Comparison of ENCODE assay signal across 9 cellular contexts in genomic region chr9:129568560-129569505, GRCh38. TPM values are rescaled to one million over a fixed set of nuclear protein-coding genes. Genes with fewer than 3 reads are reported as not detected.
DNase-seq lines count a peak whose midpoint lies in the region; ATAC-seq and TF ChIP-seq lines count a peak whose summit lies in the region.
"Had no signal": no experiment of that assay in that cellular context is flagged by ENCODE, and none has a peak within 500 bp of the region (broad histone marks: within the 10 kb centered on the region; RNA-seq: fewer than 3 reads in every experiment).

No MANE protein-coding gene starts in this region.

- POLR2A ChIA-PET in activated CD4-positive, alpha-beta memory T cell treated with anti-CD3 and anti-CD28 coated beads for 36 hours (lab: Charles Lee): no interaction called here

- no peaks in the 10 kb centered on the region for H3K36me3 Mint-ChIP-seq in activated CD4-positive, alpha-beta memory T cell treated with anti-CD3 and anti-CD28 coated beads for 36 hours
- peaks cover 3% of the 10 kb centered on the region for H3K36me3 Mint-ChIP-seq in nephron progenitor cell (ENCODE audit: low read depth)

- no peak for ATAC-seq in HG02763 (IDR thresholded peaks at IDR 0.05; ENCODE audit: unreplicated experiment)
- no peak for ATAC-seq in HG02970 (IDR thresholded peaks at IDR 0.05; ENCODE audit: low FRiP score, unreplicated experiment)

- DNase-seq in NCI-H2196 (lab: John Stamatoyannopoulos, UW; ENCODE audit: unreplicated experiment) (peak; percentile 21), NCI-H2196 treated with DMSO at 0.1 percent for 48 hours (lab: John Stamatoyannopoulos, UW; ENCODE audit: unreplicated experiment) (no peak), fibroblast of pulmonary artery (ENCODE audit: low read depth) (no peak), nephron progenitor cell (peak; percentile 79), NCI-H187 treated with DMSO at 0.1 percent for 48 hours (lab: John Stamatoyannopoulos, UW) (no peak)
- DNase-seq in activated CD4-positive, alpha-beta memory T cell treated with anti-CD3 and anti-CD28 coated beads for 36 hours: no peak
- DNase-seq: DND-41 had no signal

- CTCF ChIA-PET in activated CD4-positive, alpha-beta memory T cell treated with anti-CD3 and anti-CD28 coated beads for 36 hours (lab: Charles Lee): interaction anchor here (1.6 kb wide), 1 partner anchor 10 kb away, joined by 3 read pairs; no protein-coding TSS in a partner anchor

- peaks cover 20% of the 10 kb centered on the region for H3K27me3 Mint-ChIP-seq in activated CD4-positive, alpha-beta memory T cell treated with anti-CD3 and anti-CD28 coated beads for 36 hours
- H3K27me3 Mint-ChIP-seq in nephron progenitor cell (ENCODE audit: low read depth, poor library complexity): peaks cover 7% of the 10 kb centered on the region

- intact Hi-C loops in activated CD4-positive, alpha-beta memory T cell treated with anti-CD3 and anti-CD28 coated beads for 36 hours (cut with micrococcal nuclease): no loop called here

- H3K4me3 Mint-ChIP-seq in activated CD4-positive, alpha-beta memory T cell treated with anti-CD3 and anti-CD28 coated beads for 36 hours: peak overlapping the region; percentile 54
- H3K4me3 Mint-ChIP-seq in nephron progenitor cell: peak overlapping the region; percentile 80

- no peak for TF ChIP-seq CTCF in fibroblast of pulmonary artery (IDR thresholded peaks at IDR 0.05; ENCODE audit: low read length, missing control alignments)
- no peak for TF ChIP-seq CTCF in nephron progenitor cell (IDR thresholded peaks at IDR 0.05)

- H3K27ac Mint-ChIP-seq in activated CD4-positive, alpha-beta memory T cell treated with anti-CD3 and anti-CD28 coated beads for 36 hours: no peak overlapping the region
- peak overlapping the region; percentile 68 for H3K27ac Mint-ChIP-seq in nephron progenitor cell

- H3K4me1 Mint-ChIP-seq in activated CD4-positive, alpha-beta memory T cell treated with anti-CD3 and anti-CD28 coated beads for 36 hours (ENCODE audit: low read depth): peaks cover 24% of the 10 kb centered on the region
- peaks cover 54% of the 10 kb centered on the region for H3K4me1 Mint-ChIP-seq in nephron progenitor cell

- peak overlapping the region; percentile 41 for H3K4me3 ChIP-seq in fibroblast of pulmonary artery (replicated peaks; ENCODE audit: low read depth, low read length)

- peaks cover 3% of the 10 kb centered on the region for H3K9me3 Mint-ChIP-seq in activated CD4-positive, alpha-beta memory T cell treated with anti-CD3 and anti-CD28 coated beads for 36 hours
- peaks cover 4% of the 10 kb centered on the region for H3K9me3 Mint-ChIP-seq in nephron progenitor cell

RNA-seq across cellular contexts. Expression of gene C9orf50, which starts 52.1 kb away (rescaled TPM):
- not detected for total RNA-seq in activated CD4-positive, alpha-beta memory T cell treated with anti-CD3 and anti-CD28 coated beads for 36 hours

RNA-seq across cellular contexts. Expression of gene NTMT1, which starts 57.1 kb away (rescaled TPM):
- total RNA-seq in activated CD4-positive, alpha-beta memory T cell treated with anti-CD3 and anti-CD28 coated beads for 36 hours: 10 to 100 TPM; 59.9 to 64.6 TPM

Comparison
In these comparisons a context has a peak if more than half of its experiments do, and no peak if none do; other contexts are left out.
1. DNase-seq: peak in NCI-H2196 (single experiment) and nephron progenitor cell (single experiment); none in NCI-H2196 treated with DMSO at 0.1 percent for 48 hours (single experiment), activated CD4-positive, alpha-beta memory T cell treated with anti-CD3 and anti-CD28 coated beads for 36 hours (single experiment), fibroblast of pulmonary artery (single experiment) and NCI-H187 treated with DMSO at 0.1 percent for 48 hours (single experiment).